In the genomic region with DNA sequence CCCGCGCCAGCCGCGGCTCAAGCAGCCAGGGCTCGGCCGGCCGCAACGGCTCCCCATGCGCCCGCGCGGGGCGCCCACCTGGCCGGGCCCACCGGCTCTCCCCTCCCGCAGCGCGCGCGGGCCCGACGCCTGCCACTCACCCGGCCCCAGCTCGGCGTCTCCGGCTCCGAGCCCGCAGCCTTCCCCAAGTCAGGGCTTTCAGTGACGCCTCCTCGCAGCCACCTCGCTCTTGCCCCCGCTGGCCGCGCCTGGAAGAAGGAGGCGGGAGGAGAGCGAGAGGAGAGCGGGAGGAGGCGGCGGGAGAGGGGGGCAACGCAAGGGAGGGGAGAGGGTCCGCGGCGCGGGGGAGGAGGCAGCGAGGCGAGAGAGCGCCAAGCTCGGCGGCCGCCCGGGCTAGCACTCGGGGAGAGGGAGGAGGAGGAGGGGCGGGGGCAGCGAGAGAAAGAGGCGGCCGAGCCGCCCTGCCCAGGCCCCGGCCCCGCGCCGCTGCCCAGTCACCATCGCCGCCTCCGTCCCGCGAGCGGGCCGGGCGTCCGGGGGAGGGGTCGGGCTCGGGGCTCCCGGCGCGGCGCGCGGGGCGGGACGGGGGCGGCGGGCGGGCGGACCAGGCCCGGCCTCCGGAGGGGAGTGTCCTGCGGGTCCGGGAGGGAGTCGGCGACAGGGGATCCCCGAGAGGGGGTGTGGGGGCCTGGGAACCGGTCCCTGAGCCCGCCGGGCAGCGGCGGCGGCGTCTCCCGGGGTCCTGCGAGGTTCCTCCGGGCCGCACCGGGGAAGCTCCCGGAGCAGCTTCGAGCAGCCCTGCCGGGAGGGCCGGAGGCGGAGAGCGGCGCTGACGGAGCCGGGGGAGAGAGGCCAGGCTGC, we compare ENCODE assay signal across 7 cellular contexts. TPM values are rescaled to one million over a fixed set of nuclear protein-coding genes. Genes with fewer than 3 reads are reported as not detected.
DNase-seq lines count a peak whose midpoint lies in the region; ATAC-seq and TF ChIP-seq lines count a peak whose summit lies in the region.

A gene with protein sequence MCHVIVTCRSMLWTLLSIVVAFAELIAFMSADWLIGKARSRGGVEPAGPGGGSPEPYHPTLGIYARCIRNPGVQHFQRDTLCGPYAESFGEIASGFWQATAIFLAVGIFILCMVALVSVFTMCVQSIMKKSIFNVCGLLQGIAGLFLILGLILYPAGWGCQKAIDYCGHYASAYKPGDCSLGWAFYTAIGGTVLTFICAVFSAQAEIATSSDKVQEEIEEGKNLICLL (minus strand): TSS at position 414 of the 861 bp plus-strand sequence. CDS start 138,559 bp downstream, outside the sequence.

- TF ChIP-seq CTCF in GM12864 (IDR thresholded peaks at IDR 0.05; ENCODE audit: low read depth, low read length, missing control alignments) (no peak), KMS-11 (conservative IDR thresholded peaks at IDR 0.05; ENCODE audit: low read depth, low read length) (no peak), VCaP (conservative IDR thresholded peaks at IDR 0.05) (no peak; the same call in 1 of the 2 replicates), right lobe of liver (IDR thresholded peaks at IDR 0.05) (no peak)

- H2AFZ ChIP-seq in KMS-11 (ENCODE audit: low read depth) = peak within 1 kb of the TSS; percentile 94

- WGBS in ectodermal cell, 2 experiments = 1% methylated on average over 112 of the region's 112 CpGs
- WGBS in right lobe of liver (ENCODE audit: insufficient coverage, low coverage, low lambda C conversion rate, missing lambda C conversion rate) = 0% methylated on average over 13 of the region's 112 CpGs

- no peak for TF ChIP-seq POLR2A in right lobe of liver (IDR thresholded peaks at IDR 0.05)

- H3K9me3 ChIP-seq in ectodermal cell (ENCODE audit: control insufficient read depth, low read length) (no peaks in the 10 kb centered on the region), right lobe of liver (no peaks in the 10 kb centered on the region)

- intact Hi-C loops in right lobe of liver (cut with DNase I) = no loop called here

- DNase-seq in GM12864 (ENCODE audit: low read depth) (no peak), right lobe of liver (peak; percentile 65 to 82 (median 68))
- peak; percentile 7 to 12 for DNase-seq in stimulated activated CD4-positive, alpha-beta T cell treated with anti-CD3 and anti-CD28 coated beads, Interleukin-4, amount 100 ng/mL, for 48 hours (ENCODE audit: low read depth in 2 of 2)

- H3K36me3 ChIP-seq in KMS-11 (ENCODE audit: insufficient read depth) (no peaks in the 10 kb centered on the region), ectodermal cell (ENCODE audit: control insufficient read depth, insufficient read depth, low read length) (no peaks in the 10 kb centered on the region), right lobe of liver (no peaks in the 10 kb centered on the region)

- peak within 1 kb of the TSS; percentile 68 for H3K4me2 ChIP-seq in KMS-11

- H4K20me1 ChIP-seq in KMS-11 (ENCODE audit: insufficient read depth) = no peaks in the 10 kb centered on the region

- H3K9ac ChIP-seq in KMS-11 = peak within 1 kb of the TSS; percentile 60

- H3K4me1 ChIP-seq in KMS-11 (ENCODE audit: low read depth, poor library complexity, severe bottlenecking) (peaks cover 32% of the 10 kb centered on the region), ectodermal cell (ENCODE audit: control insufficient read depth, insufficient read depth, low read length) (no peaks in the 10 kb centered on the region), right lobe of liver (peaks cover 0 to 12% (median 2%) of the 10 kb centered on the region in 4 donors)

- no peak within 1 kb of the TSS for H3K27ac ChIP-seq in KMS-11
- H3K27ac ChIP-seq in VCaP = peak within 1 kb of the TSS; percentile 38
- H3K27ac ChIP-seq in ectodermal cell (ENCODE audit: insufficient read depth, low read depth, low read length, poor library complexity, severe bottlenecking) = peak within 1 kb of the TSS; percentile 79
- peak within 1 kb of the TSS; percentile 44 to 83 (median 45) for H3K27ac ChIP-seq in right lobe of liver

- H3K4me3 ChIP-seq in GM12864 (ENCODE audit: low read depth, low read length) = peak within 1 kb of the TSS; percentile 84
- no peak within 1 kb of the TSS for H3K4me3 ChIP-seq in KMS-11 (IDR thresholded peaks at IDR 0.05; ENCODE audit: insufficient read depth, low read depth, low read length)
- H3K4me3 ChIP-seq in ectodermal cell (ENCODE audit: insufficient read depth, low read depth, low read length) = peak within 1 kb of the TSS; percentile 76
- peak within 1 kb of the TSS; percentile 53 to 62 (median 56) for H3K4me3 ChIP-seq in right lobe of liver

- no peaks in the 10 kb centered on the region for H3K79me2 ChIP-seq in KMS-11 (ENCODE audit: insufficient read depth, low read depth)

- ATAC-seq in GM21737 (IDR thresholded peaks at IDR 0.05; ENCODE audit: unreplicated experiment) = peak; percentile 50
- ATAC-seq in right lobe of liver = peak; percentile 78 to 90 (median 82)

- H3K27me3 ChIP-seq in KMS-11 (ENCODE audit: insufficient read depth, low read depth) = no peaks in the 10 kb centered on the region
- H3K27me3 ChIP-seq in ectodermal cell (ENCODE audit: control insufficient read depth, insufficient read depth, low read length, poor library complexity, severe bottlenecking) = no peaks in the 10 kb centered on the region
- H3K27me3 ChIP-seq in right lobe of liver = peaks cover 0 to 5% of the 10 kb centered on the region in 2 donors

RNA-seq across cellular contexts. Expression of the gene that starts here (rescaled TPM):
- polyA plus RNA-seq in ectodermal cell (2013, experiment 1 of 4) = 19.3 TPM
- 18.7 TPM for polyA plus RNA-seq in ectodermal cell (2013, experiment 2 of 4)
- 15.6 TPM for polyA plus RNA-seq in ectodermal cell (2013, experiment 3 of 4)
- 14.3 TPM for polyA plus RNA-seq in ectodermal cell (2013, experiment 4 of 4)
- total RNA-seq in right lobe of liver = 10 to 100 TPM in 1 of 6 experiments, 1 to 10 TPM in 5; 2.6 to 11.8 (median 4.3) TPM
